22 cellular contexts compared by ENCODE assay signal in the genomic region with DNA sequence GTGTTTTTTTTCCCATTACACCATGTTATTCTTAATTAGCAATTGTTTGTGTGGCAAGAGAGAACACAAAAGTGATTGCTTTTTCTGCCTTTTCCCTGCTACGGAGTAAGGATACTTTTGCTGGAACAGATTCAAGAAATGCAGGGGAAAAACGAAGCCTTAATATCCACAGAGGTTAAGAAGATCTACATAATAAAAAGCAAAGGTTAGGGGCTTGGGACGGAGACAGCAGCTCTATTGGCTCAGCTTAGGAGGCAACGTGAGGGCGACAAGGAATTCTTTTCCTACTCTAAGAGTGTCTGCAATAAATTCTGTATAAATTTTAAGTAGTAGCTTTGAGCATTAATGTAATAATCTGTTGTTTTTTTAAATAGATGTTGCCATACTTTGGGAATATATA.
"Had no signal": no experiment of that assay in that cellular context is flagged by ENCODE, and none has a peak within 500 bp of the region (broad histone marks: within the 10 kb centered on the region; RNA-seq: fewer than 3 reads in every experiment).

No MANE protein-coding gene starts in this region.

- DNase-seq: immature natural killer cell; kidney; left ventricle myocardium inferior; mesendoderm; naive B cell; natural killer cell; ovary; right lobe of liver; stimulated activated CD4-positive, alpha-beta T cell treated with anti-CD3 and anti-CD28 coated beads, Interleukin-1b, Interleukin-23, amount 100 ng/mL, for 48 hours; stimulated activated CD4-positive, alpha-beta T cell treated with anti-CD3 and anti-CD28 coated beads, Interleukin-2, amount 100 ng/mL, for 48 hours; stimulated activated CD4-positive, alpha-beta T cell treated with anti-CD3 and anti-CD28 coated beads, Interleukin-4, amount 100 ng/mL, for 4 hours; stimulated activated CD8-positive, alpha-beta memory T cell treated with anti-CD3 and anti-CD28 coated beads, Interleukin-4, amount 100 ng/mL, for 48 hours; stimulated activated naive CD4-positive, alpha-beta T cell treated with Interleukin-2 at 50 U/mL for 16 hours; stimulated activated naive CD8-positive, alpha-beta T cell treated with anti-CD3 and anti-CD28 coated beads, Interleukin-15, amount 100 ng/mL, for 72 hours; substantia nigra had no signal

- ATAC-seq: natural killer cell; right lobe of liver; stimulated activated memory B cell treated with anti-CD40 and anti-IgM and Interleukin-4, amounts not matched to agents 10 μg/mL and 1 μg/mL and 100 μg/mL, for 72 hours; stimulated activated naive CD8-positive, alpha-beta T cell treated with anti-CD3 and anti-CD28 coated beads, Interleukin-15, amount 100 ng/mL, for 72 hours had no signal

- H3K9me3 ChIP-seq: left ventricle myocardium inferior, ovary, right atrium auricular region, right lobe of liver, tibial nerve, vagina had no signal

- H3K36me3 ChIP-seq: left ventricle myocardium inferior, ovary, right atrium auricular region, right lobe of liver, tibial nerve, vagina had no signal

- H3K4me1 ChIP-seq: right lobe of liver, tibial nerve, vagina had no signal

- H3K27me3 ChIP-seq: hepatocyte, ovary, right atrium auricular region, right lobe of liver, tibial nerve, vagina had no signal

- H3K4me3 ChIP-seq: hepatocyte, left ventricle myocardium inferior, lung, ovary, right atrium auricular region, right lobe of liver, smooth muscle cell, tibial nerve, vagina had no signal

- H3K27ac ChIP-seq: hepatocyte, left ventricle myocardium inferior, ovary, right atrium auricular region, right lobe of liver, tibial nerve, vagina had no signal
